1 cellular context compared by ENCODE assay signal in genomic region chr7:2978403-2978802, GRCh38.
TF ChIP-seq lines count a peak whose summit lies in the region.

No MANE protein-coding gene starts in this region.

TF ChIP-seq in GM12878, 131 proteins besides CTCF, POLR2A, EP300 and RAD21 (continued from another document):
- TF ChIP-seq CEBPZ (IDR thresholded peaks at IDR 0.05; ENCODE audit: low read depth, low read length) (no peak), NR2F1 (conservative IDR thresholded peaks at IDR 0.05) (peak; percentile 46; the same call in 1 of the 2 replicates), ASH2L (IDR thresholded peaks at IDR 0.05; ENCODE audit: borderline replicate concordance, low read depth) (no peak)
